14 cellular contexts compared by ENCODE assay signal in genomic region chr18:79427368-79428225, GRCh38. TPM values are rescaled to one million over a fixed set of nuclear protein-coding genes. Genes with fewer than 3 reads are reported as not detected.
DNase-seq lines count a peak whose midpoint lies in the region; ATAC-seq and TF ChIP-seq lines count a peak whose summit lies in the region.
"Had no signal": no experiment of that assay in that cellular context is flagged by ENCODE, and none has a peak within 500 bp of the region (broad histone marks: within the 10 kb centered on the region; RNA-seq: fewer than 3 reads in every experiment).

No MANE protein-coding gene starts in this region.

- no peaks in the 10 kb centered on the region for H3K27me3 ChIP-seq in WERI-Rb-1 (ENCODE audit: insufficient read depth, low read depth, severe bottlenecking)
- no peaks in the 10 kb centered on the region for H3K27me3 ChIP-seq in naive thymus-derived CD4-positive, alpha-beta T cell (ENCODE audit: control insufficient read depth in 2 of 2, insufficient read depth in 2 of 2, low read length in 2 of 2)

- DNase-seq in stimulated activated naive CD8-positive, alpha-beta T cell treated with anti-CD3 and anti-CD28 coated beads, Interleukin-15, amount 100 ng/mL, for 72 hours = no peak
- no peak for DNase-seq in stimulated activated naive CD8-positive, alpha-beta T cell treated with anti-CD3 and anti-CD28 coated beads, Interleukin-15, Interleukin-2, amounts not matched to agents 100 U/mL and 50 U/mL, for 24 hours
- DNase-seq in WERI-Rb-1 (peak; percentile 42), GM19238 (ENCODE audit: insufficient read length, low spot score) (no peak), NCI-H345 treated with DMSO at 0.1 percent for 48 hours (lab: John Stamatoyannopoulos, UW; ENCODE audit: unreplicated experiment) (no peak)
- DNase-seq in naive thymus-derived CD4-positive, alpha-beta T cell = no peak
- no peak for DNase-seq in stimulated activated naive B cell treated with anti-CD40 and anti-IgM and Interleukin-4, amounts not matched to agents 10 μg/mL and 1 μg/mL and 100 μg/mL, for 72 hours
- DNase-seq in activated CD4-positive, alpha-beta T cell treated with anti-CD3 and anti-CD28 coated beads for 36 hours = no peak
- DNase-seq: DMS53, GF-D8, GM23248, H7 had no signal

- no peaks in the 10 kb centered on the region for H3K9me3 ChIP-seq in WERI-Rb-1 (ENCODE audit: severe bottlenecking)
- no peaks in the 10 kb centered on the region for H3K9me3 ChIP-seq in naive thymus-derived CD4-positive, alpha-beta T cell (ENCODE audit: control insufficient read depth in 2 of 3, low read length in 3 of 3)

- no peaks in the 10 kb centered on the region for H3K27me3 Mint-ChIP-seq in stimulated activated naive CD8-positive, alpha-beta T cell treated with anti-CD3 and anti-CD28 coated beads, Interleukin-15, amount 100 ng/mL, for 72 hours
- no peaks in the 10 kb centered on the region for H3K27me3 Mint-ChIP-seq in naive thymus-derived CD4-positive, alpha-beta T cell
- no peaks in the 10 kb centered on the region for H3K27me3 Mint-ChIP-seq in stimulated activated naive B cell treated with anti-CD40 and anti-IgM and Interleukin-4, amounts not matched to agents 10 μg/mL and 1 μg/mL and 100 μg/mL, for 72 hours
- no peaks in the 10 kb centered on the region for H3K27me3 Mint-ChIP-seq in activated CD4-positive, alpha-beta T cell treated with anti-CD3 and anti-CD28 coated beads for 36 hours
- H3K27me3 Mint-ChIP-seq: B cell had no signal

- peaks cover 14% of the 10 kb centered on the region for H3K36me3 ChIP-seq in WERI-Rb-1
- peaks cover 0 to 42% (median 0%) of the 10 kb centered on the region in 3 experiments for H3K36me3 ChIP-seq in naive thymus-derived CD4-positive, alpha-beta T cell (ENCODE audit: control insufficient read depth in 2 of 3, insufficient read depth in 3 of 3, low read length in 3 of 3)

- H3K4me1 Mint-ChIP-seq in stimulated activated naive CD8-positive, alpha-beta T cell treated with anti-CD3 and anti-CD28 coated beads, Interleukin-15, amount 100 ng/mL, for 72 hours = peaks cover 50% of the 10 kb centered on the region
- H3K4me1 Mint-ChIP-seq in naive thymus-derived CD4-positive, alpha-beta T cell = peaks cover 18 to 50% (median 36%) of the 10 kb centered on the region in 7 donors
- H3K4me1 Mint-ChIP-seq in stimulated activated naive B cell treated with anti-CD40 and anti-IgM and Interleukin-4, amounts not matched to agents 10 μg/mL and 1 μg/mL and 100 μg/mL, for 72 hours = peaks cover 31 to 82% of the 10 kb centered on the region in 2 donors
- H3K4me1 Mint-ChIP-seq in activated CD4-positive, alpha-beta T cell treated with anti-CD3 and anti-CD28 coated beads for 36 hours = peaks cover 28% of the 10 kb centered on the region

- no peak overlapping the region for H3K4me3 Mint-ChIP-seq in stimulated activated naive CD8-positive, alpha-beta T cell treated with anti-CD3 and anti-CD28 coated beads, Interleukin-15, amount 100 ng/mL, for 72 hours
- H3K4me3 Mint-ChIP-seq in naive thymus-derived CD4-positive, alpha-beta T cell = no peak overlapping the region
- no peak overlapping the region for H3K4me3 Mint-ChIP-seq in stimulated activated naive B cell treated with anti-CD40 and anti-IgM and Interleukin-4, amounts not matched to agents 10 μg/mL and 1 μg/mL and 100 μg/mL, for 72 hours
- no peak overlapping the region for H3K4me3 Mint-ChIP-seq in activated CD4-positive, alpha-beta T cell treated with anti-CD3 and anti-CD28 coated beads for 36 hours
- H3K4me3 Mint-ChIP-seq: B cell, CD14-positive monocyte had no signal

- peak; percentile 21 for ATAC-seq in stimulated activated naive CD8-positive, alpha-beta T cell treated with anti-CD3 and anti-CD28 coated beads, Interleukin-15, amount 100 ng/mL, for 72 hours
- ATAC-seq in stimulated activated naive CD8-positive, alpha-beta T cell treated with anti-CD3 and anti-CD28 coated beads, Interleukin-15, Interleukin-2, amounts not matched to agents 100 U/mL and 50 U/mL, for 24 hours = no peak
- no peak for ATAC-seq in naive thymus-derived CD4-positive, alpha-beta T cell
- ATAC-seq in stimulated activated naive B cell treated with anti-CD40 and anti-IgM and Interleukin-4, amounts not matched to agents 10 μg/mL and 1 μg/mL and 100 μg/mL, for 72 hours (replicated peaks) = no peak
- ATAC-seq in activated CD4-positive, alpha-beta T cell treated with anti-CD3 and anti-CD28 coated beads for 36 hours = no peak

- CTCF ChIA-PET in naive thymus-derived CD4-positive, alpha-beta T cell (lab: Charles Lee) = interaction anchor here (0.6 kb wide), 1 partner anchor 109 kb away, joined by 3 read pairs; no protein-coding TSS in a partner anchor
- CTCF ChIA-PET in activated CD4-positive, alpha-beta T cell treated with anti-CD3 and anti-CD28 coated beads for 36 hours (lab: Charles Lee) = interaction anchor here (1.1 kb wide), 1 partner anchor 10 kb away, joined by 3 read pairs; no protein-coding TSS in a partner anchor

- no peak overlapping the region for H3K27ac ChIP-seq in WERI-Rb-1
- no peak overlapping the region for H3K27ac ChIP-seq in naive thymus-derived CD4-positive, alpha-beta T cell (ENCODE audit: low read depth, low read length)
- H3K27ac ChIP-seq: GM23248 had no signal

- POLR2A ChIA-PET in naive thymus-derived CD4-positive, alpha-beta T cell (lab: Charles Lee) = no interaction called here
- POLR2A ChIA-PET in activated CD4-positive, alpha-beta T cell treated with anti-CD3 and anti-CD28 coated beads for 36 hours (lab: Charles Lee) = interaction anchor here (0.6 kb wide), 1 partner anchor 88 kb away, joined by 3 read pairs; no protein-coding TSS in a partner anchor

- intact Hi-C loops in naive thymus-derived CD4-positive, alpha-beta T cell (cut with micrococcal nuclease) = no loop called here
- intact Hi-C loops in activated CD4-positive, alpha-beta T cell treated with anti-CD3 and anti-CD28 coated beads for 36 hours (cut with DNase I, micrococcal nuclease) = no loop called here

- no peak overlapping the region for H3K4me3 ChIP-seq in WERI-Rb-1 (ENCODE audit: low read depth, low read length)
- H3K4me3 ChIP-seq in naive thymus-derived CD4-positive, alpha-beta T cell (ENCODE audit: low read length) = no peak overlapping the region
- H3K4me3 ChIP-seq: GM23248 had no signal

- peaks cover 0 to 4% of the 10 kb centered on the region in 2 donors for H3K4me1 ChIP-seq in naive thymus-derived CD4-positive, alpha-beta T cell (ENCODE audit: control insufficient read depth in 2 of 2, insufficient read depth in 2 of 2, low read length in 2 of 2)

- H3K36me3 Mint-ChIP-seq in naive thymus-derived CD4-positive, alpha-beta T cell = peaks cover 9 to 13% (median 11%) of the 10 kb centered on the region in 5 donors
- H3K36me3 Mint-ChIP-seq in stimulated activated naive B cell treated with anti-CD40 and anti-IgM and Interleukin-4, amounts not matched to agents 10 μg/mL and 1 μg/mL and 100 μg/mL, for 72 hours = peaks cover 42 to 53% of the 10 kb centered on the region in 2 donors
- peaks cover 38% of the 10 kb centered on the region for H3K36me3 Mint-ChIP-seq in activated CD4-positive, alpha-beta T cell treated with anti-CD3 and anti-CD28 coated beads for 36 hours (ENCODE audit: low read depth)

- no peak for TF ChIP-seq CTCF in WERI-Rb-1 (IDR thresholded peaks at IDR 0.05; ENCODE audit: low read depth, low read length)

- H3K27ac Mint-ChIP-seq in stimulated activated naive CD8-positive, alpha-beta T cell treated with anti-CD3 and anti-CD28 coated beads, Interleukin-15, amount 100 ng/mL, for 72 hours = no peak overlapping the region
- peak overlapping the region in 5 of 9 donors; percentile 54 to 85 (median 59) for H3K27ac Mint-ChIP-seq in naive thymus-derived CD4-positive, alpha-beta T cell
- peak overlapping the region; percentile 83 for H3K27ac Mint-ChIP-seq in stimulated activated naive B cell treated with anti-CD40 and anti-IgM and Interleukin-4, amounts not matched to agents 10 μg/mL and 1 μg/mL and 100 μg/mL, for 72 hours
- H3K27ac Mint-ChIP-seq in activated CD4-positive, alpha-beta T cell treated with anti-CD3 and anti-CD28 coated beads for 36 hours = no peak overlapping the region
- H3K27ac Mint-ChIP-seq: B cell had no signal

- H3K9me3 Mint-ChIP-seq in stimulated activated naive CD8-positive, alpha-beta T cell treated with anti-CD3 and anti-CD28 coated beads, Interleukin-15, amount 100 ng/mL, for 72 hours = no peaks in the 10 kb centered on the region
- H3K9me3 Mint-ChIP-seq in naive thymus-derived CD4-positive, alpha-beta T cell = peaks cover 0 to 8% (median 0%) of the 10 kb centered on the region in 11 donors
- H3K9me3 Mint-ChIP-seq in stimulated activated naive B cell treated with anti-CD40 and anti-IgM and Interleukin-4, amounts not matched to agents 10 μg/mL and 1 μg/mL and 100 μg/mL, for 72 hours = no peaks in the 10 kb centered on the region
- no peaks in the 10 kb centered on the region for H3K9me3 Mint-ChIP-seq in activated CD4-positive, alpha-beta T cell treated with anti-CD3 and anti-CD28 coated beads for 36 hours (ENCODE audit: low read depth)
- H3K9me3 Mint-ChIP-seq: CD14-positive monocyte had no signal

RNA-seq across cellular contexts. Expression of gene NFATC1, which starts 31.9 kb away (rescaled TPM):
- 10 to 100 TPM; 44.3 to 87.2 (median 53.8) TPM for total RNA-seq in naive thymus-derived CD4-positive, alpha-beta T cell
- polyA plus RNA-seq in naive thymus-derived CD4-positive, alpha-beta T cell = 10 to 100 TPM; 27.1 to 49.9 TPM
- 100 to 1,000 TPM in 1 of 2 experiments, 10 to 100 TPM in 1; 96.0 to 104 TPM for total RNA-seq in activated CD4-positive, alpha-beta T cell treated with anti-CD3 and anti-CD28 coated beads for 36 hours

Comparison
In these comparisons a context has a peak if more than half of its experiments do, and no peak if none do; other contexts are left out.
1. H3K27ac Mint-ChIP-seq: peak in naive thymus-derived CD4-positive, alpha-beta T cell (5 of 9) and stimulated activated naive B cell treated with anti-CD40 and anti-IgM and Interleukin-4, amounts not matched to agents 10 μg/mL and 1 μg/mL and 100 μg/mL, for 72 hours (single experiment); none in stimulated activated naive CD8-positive, alpha-beta T cell treated with anti-CD3 and anti-CD28 coated beads, Interleukin-15, amount 100 ng/mL, for 72 hours (0 of 2) and activated CD4-positive, alpha-beta T cell treated with anti-CD3 and anti-CD28 coated beads for 36 hours (single experiment).